9 cellular contexts compared by ENCODE assay signal in genomic region chr4:39365360-39365759, GRCh38. TPM values are rescaled to one million over a fixed set of nuclear protein-coding genes. Genes with fewer than 3 reads are reported as not detected.
A peak's percentile ranks its signal among the peaks of the same experiment; 100 is the strongest.
DNase-seq lines count a peak whose midpoint lies in the region; ATAC-seq and TF ChIP-seq lines count a peak whose summit lies in the region.
"Had no signal": no experiment of that assay in that cellular context is flagged by ENCODE, and none has a peak within 500 bp of the region (broad histone marks: within the 10 kb centered on the region; RNA-seq: fewer than 3 reads in every experiment).

No MANE protein-coding gene starts in this region.

- H2AFZ ChIP-seq in OCI-LY3 (ENCODE audit: low read depth, low read length) = no peak overlapping the region; the same call in 1 of the 2 replicates

- H3K27me3 ChIP-seq in OCI-LY3 (ENCODE audit: low read depth, low read length) (no peaks in the 10 kb centered on the region), prostate gland (replicated peaks; ENCODE audit: insufficient read depth) (no peaks in the 10 kb centered on the region)

- TF ChIP-seq CTCF in GM12875 (IDR thresholded peaks at IDR 0.05; ENCODE audit: borderline replicate concordance, insufficient read depth, low read depth, low read length) (no peak), OCI-LY3 (IDR thresholded peaks at IDR 0.05; ENCODE audit: low read depth, low read length) (no peak), epithelial cell of proximal tubule (conservative IDR thresholded peaks at IDR 0.05; ENCODE audit: low read depth, low read length) (no peak), prostate gland (IDR thresholded peaks at IDR 0.05) (no peak)

- peaks cover 37% of the 10 kb centered on the region for H4K20me1 ChIP-seq in OCI-LY3 (ENCODE audit: insufficient read depth, low read length)

- H3K9me3 ChIP-seq in OCI-LY3 (ENCODE audit: insufficient read depth, low read length) = no peaks in the 10 kb centered on the region
- H3K9me3 ChIP-seq in prostate gland = no peaks in the 10 kb centered on the region

- H3K79me2 ChIP-seq in OCI-LY3 (ENCODE audit: low read length) = peaks cover 58% of the 10 kb centered on the region

- H3K27ac ChIP-seq in OCI-LY3 (ENCODE audit: low read length) (peak overlapping the region; percentile 60; the same call in 1 of the 2 replicates), prostate gland (peak overlapping the region; percentile 84 to 86)

- H3K4me2 ChIP-seq in OCI-LY3 (ENCODE audit: low read length) = peak overlapping the region; percentile 98

- peaks cover 23% of the 10 kb centered on the region for H3K4me1 ChIP-seq in OCI-LY3 (ENCODE audit: low read length)
- no peaks in the 10 kb centered on the region for H3K4me1 ChIP-seq in prostate gland (replicated peaks)

- H3K9ac ChIP-seq in OCI-LY3 (ENCODE audit: low read length) = peak overlapping the region; percentile 84

- H3K36me3 ChIP-seq in OCI-LY3 (replicated peaks; ENCODE audit: low read depth, low read length) (peaks cover 9% of the 10 kb centered on the region), prostate gland (no peaks in the 10 kb centered on the region)

- no peak for ATAC-seq in HG03432 (IDR thresholded peaks at IDR 0.05; ENCODE audit: unreplicated experiment)

- intact Hi-C loops in prostate gland (cut with DNase I) = loop anchor here (10.0 kb wide), 2 partner anchors 89 to 269 kb away; partner anchors contain the start of genes LIAS, RPL9 and SMIM14

- DNase-seq in epithelial cell of proximal tubule (ENCODE audit: low read depth) = no peak
- DNase-seq in prostate gland (ENCODE audit: low spot score) = no peak
- no peak for DNase-seq in NCI-H1048 (lab: John Stamatoyannopoulos, UW)
- no peak for DNase-seq in GF-D8 (lab: John Stamatoyannopoulos, UW)
- no peak for DNase-seq in NCI-H1694 treated with DMSO at 0.1 percent for 48 hours (lab: John Stamatoyannopoulos, UW)

- 6% methylated on average over 7 of the region's 7 CpGs for WGBS in prostate gland

- TF ChIP-seq POLR2A in prostate gland (IDR thresholded peaks at IDR 0.05) = no peak

- H3K4me3 ChIP-seq in GM12875 (ENCODE audit: low read depth, low read length) = peak overlapping the region; percentile 90
- H3K4me3 ChIP-seq in OCI-LY3 (ENCODE audit: low read length) = peak overlapping the region; percentile 85
- peak overlapping the region; percentile 78 for H3K4me3 ChIP-seq in epithelial cell of proximal tubule (ENCODE audit: low read depth, low read length)
- H3K4me3 ChIP-seq in prostate gland = peak overlapping the region; percentile 82 to 85

RNA-seq across cellular contexts. Expression of gene RFC1, which starts 0.8 kb away (rescaled TPM):
- total RNA-seq in epithelial cell of proximal tubule = 31.6 and 39.6 TPM in 2 replicates
- total RNA-seq in prostate gland = 10 to 100 TPM; 27.7 to 33.3 TPM

RNA-seq across cellular contexts. Expression of gene KLB, which starts 41.4 kb away (rescaled TPM):
- total RNA-seq in epithelial cell of proximal tubule = not detected in 2 replicates
- under 1 TPM; 0.23 to 0.34 TPM for total RNA-seq in prostate gland
- total RNA-seq: glomerular endothelial cell had no signal
